Comparison of ENCODE assay signal across 10 cellular contexts in genomic region chr1:16770144-16770736, GRCh38. TPM values are rescaled to one million over a fixed set of nuclear protein-coding genes. Genes with fewer than 3 reads are reported as not detected.
DNase-seq lines count a peak whose midpoint lies in the region; ATAC-seq, FAIRE-seq and TF ChIP-seq lines count a peak whose summit lies in the region.
"Not testable (repeated sequence)": the region's sequence is repeated elsewhere in the genome, so short reads cannot be mapped to it uniquely, and the experiment has no call there.
"Had no signal": no experiment of that assay in that cellular context is flagged by ENCODE, and none has a peak within 500 bp of the region (broad histone marks: within the 10 kb centered on the region; RNA-seq: fewer than 3 reads in every experiment).

No MANE protein-coding gene starts in this region.

- TF ChIP-seq POLR2A in HCT116 (IDR thresholded peaks at IDR 0.05; ENCODE audit: borderline replicate concordance, extremely low read depth, insufficient read depth, insufficient read length) = not testable (repeated sequence)

- not testable (repeated sequence) for TF ChIP-seq CTCF in AG09319 (IDR thresholded peaks at IDR 0.05; ENCODE audit: low read depth, low read length); HCT116 (IDR thresholded peaks at IDR 0.05 in 2 of 3, conservative IDR thresholded peaks at IDR 0.05 in 1 of 3; ENCODE audit: borderline replicate concordance in 1 of 3, insufficient read depth in 1 of 3, low read depth in 2 of 3, low read length in 2 of 3); epithelial cell of esophagus (IDR thresholded peaks at IDR 0.05; ENCODE audit: insufficient read depth, low read depth, low read length, missing control alignments); hepatocyte (IDR thresholded peaks at IDR 0.05; ENCODE audit: poor library complexity)

- POLR2A ChIA-PET in HCT116 (lab: Charles Lee) = not testable (repeated sequence)

- not testable (repeated sequence) for H3K4me3 ChIP-seq in HCT116 (replicated peaks in 1 of 2; ENCODE audit: low read depth in 1 of 2, low read length in 2 of 2); epithelial cell of esophagus (ENCODE audit: low read length); hepatocyte; small intestine (ENCODE audit: low read depth in 1 of 2, low read length in 2 of 2)

- peak; percentile 67 for DNase-seq in AG09319 (ENCODE audit: extremely low read depth, low read depth)
- not testable (repeated sequence) for DNase-seq in HCT116 (ENCODE audit: low read depth, low spot score)
- DNase-seq in NCI-H446 treated with DMSO at 0.1 percent for 48 hours (lab: John Stamatoyannopoulos, UW) = peak; percentile 84
- DNase-seq in amniotic epithelial cell (ENCODE audit: low read depth) = peak; percentile 73
- DNase-seq in epithelial cell of esophagus (ENCODE audit: low read depth) = peak; percentile 87
- DNase-seq in hepatocyte (ENCODE audit: low spot score) = peak; percentile 45
- peak; percentile 77 for DNase-seq in mucosa of gallbladder (ENCODE audit: low spot score)
- DNase-seq in small intestine = peak; percentile 80

- not testable (repeated sequence) for H3K27me3 ChIP-seq in HCT116 (ENCODE audit: insufficient read depth, low read length); hepatocyte; small intestine (ENCODE audit: control insufficient read depth in 2 of 2, insufficient read depth in 2 of 2, low read length in 2 of 2)

- intact Hi-C loops in HCT116 (cut with micrococcal nuclease) = not testable (repeated sequence)

- not testable (repeated sequence) for H3K4me1 ChIP-seq in HCT116 (ENCODE audit: control insufficient read depth in 1 of 2, insufficient read depth in 2 of 2, low read length in 2 of 2); small intestine (ENCODE audit: control insufficient read depth in 2 of 2, insufficient read depth in 1 of 2, low read depth in 1 of 2, low read length in 1 of 2)
- peaks cover 20% of the 10 kb centered on the region for H3K4me1 ChIP-seq in hepatocyte (ENCODE audit: insufficient read depth)

- RAD21 ChIA-PET in HCT116 (lab: Charles Lee; ENCODE audit: low non-redundant PET in 1 of 2, low total read pairs in 2 of 2, uncharacterized antibody in 2 of 2, unreplicated experiment in 2 of 2) = not testable (repeated sequence)

- H3K9me2 ChIP-seq in HCT116 (ENCODE audit: insufficient read depth); hepatocyte (replicated peaks; ENCODE audit: insufficient read depth): not testable (repeated sequence)

- not testable (repeated sequence) for H2AFZ ChIP-seq in HCT116 (ENCODE audit: low read depth, low read length, poor library complexity, severe bottlenecking); hepatocyte

- H4K20me1 ChIP-seq in HCT116 (ENCODE audit: insufficient read depth); hepatocyte (ENCODE audit: insufficient read depth, poor library complexity, severe bottlenecking): not testable (repeated sequence)

- BruUV-seq in HCT116 (replicated peaks; lab: Mats Ljungman, UMichigan) = not testable (repeated sequence)

- H3K27ac ChIP-seq in HCT116 (ENCODE audit: low read depth, low read length); hepatocyte; small intestine (ENCODE audit: low read depth in 1 of 2, low read length in 1 of 2): not testable (repeated sequence)

- FAIRE-seq in small intestine (lab: Jason Lieb, UNC) = not testable (repeated sequence)

- CTCF ChIA-PET in HCT116 (lab: Charles Lee) = not testable (repeated sequence)

- ATAC-seq in HCT116 = peak; percentile 74

- peak overlapping the region; percentile 19; the same call in 1 of the 2 replicates for H3K4me2 ChIP-seq in HCT116 (ENCODE audit: low read length)
- not testable (repeated sequence) for H3K4me2 ChIP-seq in hepatocyte

- not testable (repeated sequence) for H3K9ac ChIP-seq in HCT116 (ENCODE audit: low read length)

- not testable (repeated sequence) for H3K79me2 ChIP-seq in HCT116 (ENCODE audit: insufficient read depth, low read length); hepatocyte

- TF ChIP-seq RAD21 in HCT116 (IDR thresholded peaks at IDR 0.05; ENCODE audit: low read depth) = not testable (repeated sequence)

- WGBS in hepatocyte (ENCODE audit: low lambda C conversion rate, missing lambda C conversion rate) = 82% methylated on average over 5 of the region's 5 CpGs
- 32 to 72% (median 50%) methylated on average over 5 of the region's 5 CpGs for WGBS in small intestine, 3 donors

- not testable (repeated sequence) for H3K9me3 ChIP-seq in HCT116 (ENCODE audit: control insufficient read depth in 1 of 2, insufficient read depth in 1 of 2, low read depth in 1 of 2, low read length in 2 of 2); hepatocyte (ENCODE audit: low read depth); small intestine (ENCODE audit: control insufficient read depth, low read depth)

- not testable (repeated sequence) for H3K36me3 ChIP-seq in HCT116 (ENCODE audit: control insufficient read depth in 1 of 2, insufficient read depth in 2 of 2, low read length in 2 of 2); hepatocyte (replicated peaks; ENCODE audit: insufficient read depth, low read depth); small intestine (ENCODE audit: control insufficient read depth in 2 of 2, insufficient read depth in 2 of 2, low read length in 2 of 2)

RNA-seq across cellular contexts. Expression of gene RNU1-4, which starts 29.9 kb away (rescaled TPM):
- total RNA-seq in HCT116 (2021; ENCODE audit: unreplicated experiment) (1,685 TPM), hepatocyte (under 0.01 TPM in 2 replicates), mucosa of gallbladder (1,358 TPM)
- 8.8 and 29.6 TPM in 2 replicates for polyA plus RNA-seq in HCT116 (2012)
- polyA plus RNA-seq in hepatocyte (not detected in 2 replicates), small intestine (not detected)
- polyA plus RNA-seq: aorta; CD8-positive, alpha-beta memory T cell had no signal

Comparison
In these comparisons a context has a peak if more than half of its experiments do, and no peak if none do; other contexts are left out.
1. RNA of gene RNU1-4, which starts 29.9 kb away (total RNA-seq): 1,685 TPM in HCT116 (single experiment) and 1,358 TPM in mucosa of gallbladder (single experiment); under 0.01 TPM in hepatocyte; every median in the first group is over 1,000 times any median in the second.